ENCODE assay signal across 11 cellular contexts in the genomic region with DNA sequence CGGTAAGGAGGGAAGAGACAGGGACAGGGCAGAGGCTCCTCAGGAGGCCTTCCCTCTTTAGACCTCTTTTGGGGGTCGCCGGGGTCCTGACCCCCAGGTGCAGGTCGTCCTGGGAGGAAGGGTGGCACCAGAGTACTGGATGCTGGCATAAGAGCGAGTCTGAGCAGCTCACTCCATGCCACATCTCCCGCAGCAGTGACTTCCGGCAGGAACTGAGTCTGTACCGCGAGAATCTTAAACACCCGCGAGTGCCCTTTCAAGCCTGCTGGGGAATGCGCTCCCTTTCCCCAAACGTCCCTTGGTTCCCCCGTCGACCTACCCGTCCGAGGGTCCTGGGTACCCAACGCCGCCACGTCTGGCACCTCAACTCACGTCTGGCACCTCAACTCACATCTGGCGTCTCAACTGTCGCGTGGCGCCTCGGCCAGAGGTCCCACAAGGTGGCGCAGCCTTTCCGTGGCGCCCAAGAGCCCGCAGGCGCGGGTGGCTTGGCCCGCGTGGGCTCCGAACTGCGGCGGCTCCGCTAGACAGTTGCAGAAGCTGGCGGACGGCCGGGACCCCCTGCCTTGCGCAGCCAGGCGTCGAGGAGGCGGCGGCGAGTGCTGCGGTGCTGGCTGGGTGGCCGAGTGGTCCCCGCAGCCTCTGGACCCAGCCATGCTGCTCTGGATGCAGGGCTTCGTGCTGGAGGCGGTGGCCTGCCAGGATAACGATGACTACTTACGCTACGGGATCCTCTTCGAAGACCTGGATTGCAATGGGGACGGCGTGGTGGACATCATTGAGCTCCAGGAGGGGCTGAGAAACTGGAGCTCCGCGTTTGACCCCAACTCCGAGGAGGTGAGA. TPM values are rescaled to one million over a fixed set of nuclear protein-coding genes. Genes with fewer than 3 reads are reported as not detected.
DNase-seq lines count a peak whose midpoint lies in the region; ATAC-seq and TF ChIP-seq lines count a peak whose summit lies in the region.
"Not testable (repeated sequence)": the region's sequence is repeated elsewhere in the genome, so short reads cannot be mapped to it uniquely, and the experiment has no call there.
"Had no signal": no experiment of that assay in that cellular context is flagged by ENCODE, and none has a peak within 500 bp of the region (broad histone marks: within the 10 kb centered on the region; RNA-seq: fewer than 3 reads in every experiment).

No MANE protein-coding gene starts in this region.

- not testable (repeated sequence) for H3K9me2 ChIP-seq in PC-9 (ENCODE audit: insufficient read depth)

- H3K4me2 ChIP-seq in PC-9, result not testable (repeated sequence)

- ATAC-seq in GM18498 (IDR thresholded peaks at IDR 0.05; ENCODE audit: unreplicated experiment) (peak; percentile 78), GM19463 (IDR thresholded peaks at IDR 0.05; ENCODE audit: unreplicated experiment) (peak; percentile 47), HG02852 (IDR thresholded peaks at IDR 0.05; ENCODE audit: unreplicated experiment) (peak; percentile 59), naive B cell (ENCODE audit: low read depth in 2 of 2) (peak; percentile 72 to 90)
- peak; percentile 94 for ATAC-seq in activated CD8-positive, alpha-beta T cell treated with anti-CD3 and anti-CD28 coated beads, Interleukin-2, amount 10 ng/mL, durations not matched to agents 7 days and 5 days
- peak; percentile 88 for ATAC-seq in central memory CD8-positive, alpha-beta T cell (replicated peaks; ENCODE audit: extremely low read depth, poor library complexity, severe bottlenecking)
- peak; percentile 93 for ATAC-seq in stimulated activated naive CD8-positive, alpha-beta T cell treated with anti-CD3 and anti-CD28 coated beads, Interleukin-15, amount 100 ng/mL, for 72 hours

- not testable (repeated sequence) for H3K4me1 Mint-ChIP-seq in activated CD8-positive, alpha-beta T cell treated with anti-CD3 and anti-CD28 coated beads, Interleukin-2, amount 10 ng/mL, durations not matched to agents 7 days and 5 days (ENCODE audit: low read depth); central memory CD8-positive, alpha-beta T cell; naive B cell; stimulated activated naive CD8-positive, alpha-beta T cell treated with anti-CD3 and anti-CD28 coated beads, Interleukin-15, amount 100 ng/mL, for 72 hours

- intact Hi-C loops in PC-9 (cut with micrococcal nuclease; ENCODE audit: unreplicated experiment), result not testable (repeated sequence)

- H2AFZ ChIP-seq in PC-9, result not testable (repeated sequence)

- H3K27ac Mint-ChIP-seq in activated CD8-positive, alpha-beta T cell treated with anti-CD3 and anti-CD28 coated beads, Interleukin-2, amount 10 ng/mL, durations not matched to agents 7 days and 5 days; central memory CD8-positive, alpha-beta T cell (ENCODE audit: low read depth); naive B cell; stimulated activated naive CD8-positive, alpha-beta T cell treated with anti-CD3 and anti-CD28 coated beads, Interleukin-15, amount 100 ng/mL, for 72 hours: not testable (repeated sequence)

- not testable (repeated sequence) for H3K9me3 Mint-ChIP-seq in activated CD8-positive, alpha-beta T cell treated with anti-CD3 and anti-CD28 coated beads, Interleukin-2, amount 10 ng/mL, durations not matched to agents 7 days and 5 days (ENCODE audit: insufficient read depth); central memory CD8-positive, alpha-beta T cell; naive B cell; stimulated activated naive CD8-positive, alpha-beta T cell treated with anti-CD3 and anti-CD28 coated beads, Interleukin-15, amount 100 ng/mL, for 72 hours

- H3K4me3 Mint-ChIP-seq in activated CD8-positive, alpha-beta T cell treated with anti-CD3 and anti-CD28 coated beads, Interleukin-2, amount 10 ng/mL, durations not matched to agents 7 days and 5 days; central memory CD8-positive, alpha-beta T cell; naive B cell; stimulated activated naive CD8-positive, alpha-beta T cell treated with anti-CD3 and anti-CD28 coated beads, Interleukin-15, amount 100 ng/mL, for 72 hours: not testable (repeated sequence)

- BruUV-seq in PC-9 (replicated peaks; lab: Mats Ljungman, UMichigan), result TSS peak; percentile 86

- not testable (repeated sequence) for H3K27me3 Mint-ChIP-seq in activated CD8-positive, alpha-beta T cell treated with anti-CD3 and anti-CD28 coated beads, Interleukin-2, amount 10 ng/mL, durations not matched to agents 7 days and 5 days (ENCODE audit: low read depth); central memory CD8-positive, alpha-beta T cell; naive B cell; stimulated activated naive CD8-positive, alpha-beta T cell treated with anti-CD3 and anti-CD28 coated beads, Interleukin-15, amount 100 ng/mL, for 72 hours

- POLR2A ChIA-PET in PC-9 (lab: Charles Lee; ENCODE audit: unreplicated experiment); activated CD8-positive, alpha-beta T cell treated with anti-CD3 and anti-CD28 coated beads, Interleukin-2, amount 10 ng/mL, durations not matched to agents 7 days and 5 days (lab: Charles Lee): not testable (repeated sequence)

- not testable (repeated sequence) for H3K4me3 ChIP-seq in PC-9

- not testable (repeated sequence) for H4K20me1 ChIP-seq in PC-9 (ENCODE audit: insufficient read depth)

- not testable (repeated sequence) for H3K27me3 ChIP-seq in PC-9 (ENCODE audit: insufficient read depth, low read depth)

- H3K9me3 ChIP-seq in PC-9 (ENCODE audit: insufficient read depth, low read depth), result not testable (repeated sequence)

- H3K27ac ChIP-seq in PC-9, result not testable (repeated sequence)

- not testable (repeated sequence) for TF ChIP-seq CTCF in PC-9 (conservative IDR thresholded peaks at IDR 0.05)

- not testable (repeated sequence) for H3K36me3 Mint-ChIP-seq in activated CD8-positive, alpha-beta T cell treated with anti-CD3 and anti-CD28 coated beads, Interleukin-2, amount 10 ng/mL, durations not matched to agents 7 days and 5 days (ENCODE audit: low read depth); central memory CD8-positive, alpha-beta T cell (ENCODE audit: insufficient read depth); naive B cell

- not testable (repeated sequence) for H3K79me2 ChIP-seq in PC-9 (ENCODE audit: low read depth)

- DNase-seq in PC-9; activated CD8-positive, alpha-beta T cell treated with anti-CD3 and anti-CD28 coated beads, Interleukin-2, amount 10 ng/mL, durations not matched to agents 7 days and 5 days; central memory CD8-positive, alpha-beta T cell (ENCODE audit: low spot score in 2 of 2); naive B cell; stimulated activated naive CD8-positive, alpha-beta T cell treated with anti-CD3 and anti-CD28 coated beads, Interleukin-15, amount 100 ng/mL, for 72 hours: not testable (repeated sequence)

- H3K4me1 ChIP-seq in PC-9 (replicated peaks; ENCODE audit: insufficient read depth), result not testable (repeated sequence)

- CTCF ChIA-PET in PC-9 (lab: Charles Lee); activated CD8-positive, alpha-beta T cell treated with anti-CD3 and anti-CD28 coated beads, Interleukin-2, amount 10 ng/mL, durations not matched to agents 7 days and 5 days (lab: Charles Lee): not testable (repeated sequence)

- H3K36me3 ChIP-seq in PC-9 (ENCODE audit: low read depth), result not testable (repeated sequence)

- not testable (repeated sequence) for H3F3A ChIP-seq in PC-9 (ENCODE audit: insufficient read depth, low read depth)

RNA-seq across cellular contexts. Expression of a gene that starts 28.8 kb away (rescaled TPM):
- total RNA-seq in PC-9 (2021), result 0.68 and 0.70 TPM in 2 replicates
- total RNA-seq in activated CD8-positive, alpha-beta T cell treated with anti-CD3 and anti-CD28 coated beads, Interleukin-2, amount 10 ng/mL, durations not matched to agents 7 days and 5 days, result not detected
- polyA plus RNA-seq in naive B cell (ENCODE audit: low read depth in 6 of 6), result not detected
- total RNA-seq: H7, MCF 10A, progenitor cell of endocrine pancreas had no signal
